16 cellular contexts compared by ENCODE assay signal in the genomic region with DNA sequence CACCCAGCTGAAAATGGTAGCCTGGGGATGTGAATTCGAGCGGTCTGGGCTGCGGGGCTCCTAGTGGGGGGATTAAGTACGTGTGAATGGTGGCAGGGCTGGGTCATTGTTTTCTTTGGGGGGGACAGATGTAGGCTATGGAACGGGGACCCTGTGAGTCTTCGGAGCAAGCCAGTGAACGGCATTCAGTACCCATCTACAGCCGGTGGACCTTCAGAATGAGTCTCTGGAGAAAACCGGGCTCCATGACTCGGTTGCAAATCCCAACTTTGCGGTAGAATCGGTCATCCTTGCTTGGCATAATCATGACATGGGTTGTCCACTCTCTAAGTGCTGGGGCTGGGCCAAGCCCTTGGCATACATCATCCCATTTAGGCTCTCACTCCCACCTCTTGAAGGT. TPM values are rescaled to one million over a fixed set of nuclear protein-coding genes. Genes with fewer than 3 reads are reported as not detected.
A peak's percentile ranks its signal among the peaks of the same experiment; 100 is the strongest.
DNase-seq lines count a peak whose midpoint lies in the region; ATAC-seq and TF ChIP-seq lines count a peak whose summit lies in the region.
"Had no signal": no experiment of that assay in that cellular context is flagged by ENCODE, and none has a peak within 500 bp of the region (broad histone marks: within the 10 kb centered on the region; RNA-seq: fewer than 3 reads in every experiment).

No MANE protein-coding gene starts in this region.

- H3K27ac ChIP-seq in neuronal stem cell (replicated peaks; ENCODE audit: low read length), result no peak overlapping the region
- H3K27ac ChIP-seq: SJSA1 had no signal

- no peak overlapping the region for H3K9ac ChIP-seq in neuronal stem cell (ENCODE audit: low read depth, low read length, poor library complexity)

- H3K4me2 ChIP-seq in neuronal stem cell (ENCODE audit: insufficient read depth, low read length, poor library complexity, severe bottlenecking), result no peak overlapping the region

- H3K27me3 ChIP-seq in neuronal stem cell (ENCODE audit: control insufficient read depth in 3 of 3, insufficient read depth in 3 of 3, low read depth in 1 of 3, low read length in 3 of 3), result peaks cover 27 to 98% (median 76%) of the 10 kb centered on the region in 3 experiments

- POLR2A ChIA-PET in activated CD4-positive, alpha-beta T cell treated with anti-CD3 and anti-CD28 coated beads, Interleukin-2, amount 10 ng/mL, durations not matched to agents 7 days and 5 days (lab: Charles Lee), result no interaction called here

- no peak overlapping the region for H3K4ac ChIP-seq in neuronal stem cell (ENCODE audit: low read length)

- no peaks in the 10 kb centered on the region for H3K9me3 Mint-ChIP-seq in activated CD4-positive, alpha-beta T cell treated with anti-CD3 and anti-CD28 coated beads, Interleukin-2, amount 10 ng/mL, durations not matched to agents 7 days and 5 days
- no peaks in the 10 kb centered on the region for H3K9me3 Mint-ChIP-seq in HFFc6
- no peaks in the 10 kb centered on the region for H3K9me3 Mint-ChIP-seq in central memory CD8-positive, alpha-beta T cell

- H3K18ac ChIP-seq in neuronal stem cell (ENCODE audit: low read length), result no peak overlapping the region

- H3K27ac Mint-ChIP-seq in activated CD4-positive, alpha-beta T cell treated with anti-CD3 and anti-CD28 coated beads, Interleukin-2, amount 10 ng/mL, durations not matched to agents 7 days and 5 days, result peak overlapping the region; percentile 22
- H3K27ac Mint-ChIP-seq in HFFc6, result no peak overlapping the region
- H3K27ac Mint-ChIP-seq in central memory CD8-positive, alpha-beta T cell (ENCODE audit: low read depth), result no peak overlapping the region

- no peak overlapping the region for H2BK15ac ChIP-seq in neuronal stem cell (ENCODE audit: low read length)

- H3K4me3 ChIP-seq in neuronal stem cell (ENCODE audit: low read length in 2 of 2), result no peak overlapping the region
- H3K4me3 ChIP-seq: SJSA1 had no signal

- ATAC-seq in central memory CD8-positive, alpha-beta T cell (replicated peaks; ENCODE audit: extremely low read depth, poor library complexity, severe bottlenecking), result no peak
- ATAC-seq in omental fat pad (ENCODE audit: low FRiP score), result no peak

- no peak overlapping the region for H3K4me3 Mint-ChIP-seq in activated CD4-positive, alpha-beta T cell treated with anti-CD3 and anti-CD28 coated beads, Interleukin-2, amount 10 ng/mL, durations not matched to agents 7 days and 5 days
- H3K4me3 Mint-ChIP-seq in HFFc6, result peak overlapping the region; percentile 60; the same call in 1 of the 2 replicates
- H3K4me3 Mint-ChIP-seq in central memory CD8-positive, alpha-beta T cell, result peak overlapping the region; percentile 76

- H2AK5ac ChIP-seq in neuronal stem cell (ENCODE audit: low read depth, low read length), result no peak overlapping the region

- no peaks in the 10 kb centered on the region for H3K79me1 ChIP-seq in neuronal stem cell (ENCODE audit: low read depth, low read length)

- H3K27me3 Mint-ChIP-seq in activated CD4-positive, alpha-beta T cell treated with anti-CD3 and anti-CD28 coated beads, Interleukin-2, amount 10 ng/mL, durations not matched to agents 7 days and 5 days, result peaks cover 82% of the 10 kb centered on the region
- peaks cover 61% of the 10 kb centered on the region for H3K27me3 Mint-ChIP-seq in HFFc6 (ENCODE audit: insufficient read depth)
- H3K27me3 Mint-ChIP-seq in central memory CD8-positive, alpha-beta T cell, result peaks cover 60% of the 10 kb centered on the region

- H3K36me3 ChIP-seq in neuronal stem cell (replicated peaks in 1 of 2; ENCODE audit: control insufficient read depth in 2 of 2, insufficient read depth in 2 of 2, low read length in 2 of 2), result no peaks in the 10 kb centered on the region
- H3K36me3 ChIP-seq: SJSA1 had no signal

- peaks cover 0 to 11% of the 10 kb centered on the region in 2 donors for H3K4me1 ChIP-seq in neuronal stem cell (ENCODE audit: control insufficient read depth in 2 of 2, insufficient read depth in 1 of 2, low read depth in 1 of 2, low read length in 2 of 2)
- H3K4me1 ChIP-seq: SJSA1 had no signal

- H2BK12ac ChIP-seq in neuronal stem cell (ENCODE audit: low read length), result no peak overlapping the region

- TF ChIP-seq CTCF in HFFc6 (IDR thresholded peaks at IDR 0.05), result no peak
- TF ChIP-seq CTCF in omental fat pad (IDR thresholded peaks at IDR 0.05), result no peak

- no peak for DNase-seq in activated CD4-positive, alpha-beta T cell treated with anti-CD3 and anti-CD28 coated beads, Interleukin-2, amount 10 ng/mL, durations not matched to agents 7 days and 5 days
- DNase-seq in activated CD4-positive, alpha-beta T cell treated with anti-CD3 and anti-CD28 coated beads for 1 hour, result no peak
- no peak for DNase-seq in HFFc6
- no peak for DNase-seq in central memory CD8-positive, alpha-beta T cell (ENCODE audit: low spot score in 2 of 2)
- DNase-seq in neuronal stem cell (ENCODE audit: low spot score), result no peak
- no peak for DNase-seq in NCI-H2107 treated with DMSO at 0.1 percent for 48 hours (lab: John Stamatoyannopoulos, UW; ENCODE audit: unreplicated experiment)
- no peak for DNase-seq in putamen (ENCODE audit: low spot score)
- DNase-seq in omental fat pad (ENCODE audit: low spot score), result no peak
- DNase-seq: amniotic stem cell, cortex of kidney, erythroblast, NCI-H187, NCI-H510A treated with DMSO at 0.1 percent for 48 hours had no signal

- H4K8ac ChIP-seq in neuronal stem cell (ENCODE audit: low read depth, low read length), result no peak overlapping the region

- H3K23ac ChIP-seq in neuronal stem cell (ENCODE audit: low read depth, low read length, poor library complexity), result no peak overlapping the region

- peak overlapping the region; percentile 61 for H2AFZ ChIP-seq in neuronal stem cell (ENCODE audit: low read length)

- no peak overlapping the region for H4K91ac ChIP-seq in neuronal stem cell (ENCODE audit: low read depth, low read length, poor library complexity)

- H2BK120ac ChIP-seq in neuronal stem cell (ENCODE audit: low read depth, low read length), result no peak overlapping the region

- CTCF ChIA-PET in activated CD4-positive, alpha-beta T cell treated with anti-CD3 and anti-CD28 coated beads, Interleukin-2, amount 10 ng/mL, durations not matched to agents 7 days and 5 days (lab: Charles Lee), result interaction anchor here (2.1 kb wide), 1 partner anchor 17 kb away, joined by 16 read pairs; no protein-coding TSS in a partner anchor

- no peaks in the 10 kb centered on the region for H3K36me3 Mint-ChIP-seq in activated CD4-positive, alpha-beta T cell treated with anti-CD3 and anti-CD28 coated beads, Interleukin-2, amount 10 ng/mL, durations not matched to agents 7 days and 5 days (ENCODE audit: low read depth)
- no peaks in the 10 kb centered on the region; the same call in 1 of the 2 replicates for H3K36me3 Mint-ChIP-seq in HFFc6 (ENCODE audit: low read depth)
- H3K36me3 Mint-ChIP-seq in central memory CD8-positive, alpha-beta T cell (ENCODE audit: insufficient read depth), result peaks cover 2% of the 10 kb centered on the region

- peaks cover 32% of the 10 kb centered on the region for H3K4me1 Mint-ChIP-seq in activated CD4-positive, alpha-beta T cell treated with anti-CD3 and anti-CD28 coated beads, Interleukin-2, amount 10 ng/mL, durations not matched to agents 7 days and 5 days
- peaks cover 36% of the 10 kb centered on the region; the same call in 1 of the 2 replicates for H3K4me1 Mint-ChIP-seq in HFFc6 (ENCODE audit: low read depth)
- H3K4me1 Mint-ChIP-seq in central memory CD8-positive, alpha-beta T cell, result peaks cover 38% of the 10 kb centered on the region

- WGBS in neuronal stem cell (ENCODE audit: extremely low coverage in 2 of 2, insufficient read length in 2 of 2, insufficient replicate concordance in 1 of 2), 2 donors, result no CpG with 5 or more reads among the region's 12 CpGs

- H3K9me3 ChIP-seq in neuronal stem cell (replicated peaks in 1 of 2; ENCODE audit: control insufficient read depth in 2 of 2, insufficient read depth in 1 of 2, low read depth in 1 of 2, low read length in 2 of 2), result peaks cover 0 to 3% of the 10 kb centered on the region in 2 donors
- H3K9me3 ChIP-seq: SJSA1 had no signal

- no peak overlapping the region for H2BK5ac ChIP-seq in neuronal stem cell (ENCODE audit: low read length)

- H3K14ac ChIP-seq in neuronal stem cell (ENCODE audit: low read length), result no peak overlapping the region

RNA-seq across cellular contexts. Expression of gene EOMES, which starts 7.2 kb away (rescaled TPM):
- total RNA-seq in activated CD4-positive, alpha-beta T cell treated with anti-CD3 and anti-CD28 coated beads, Interleukin-2, amount 10 ng/mL, durations not matched to agents 7 days and 5 days, result under 1 TPM; 0.50 to 0.52 TPM
- total RNA-seq in HFFc6 (2021; fragmentation: NEBNext Ultra II Directional; extraction: Animal tissue kit (Norgen Biotek cat#: 25700)), result not detected
- 0.06 TPM for polyA plus RNA-seq in neuronal stem cell (2013, experiment 1 of 2)
- 0.07 TPM for polyA plus RNA-seq in neuronal stem cell (2013, experiment 2 of 2)
- under 1 TPM in 3 of 4 donors, not detected in 1; 0.19 to 0.63 (median 0.48) TPM for total RNA-seq in omental fat pad
- total RNA-seq: pulmonary artery endothelial cell, SJSA1 had no signal
- polyA plus RNA-seq: AG04450 had no signal
